20 cellular contexts compared by ENCODE assay signal in the genomic region with DNA sequence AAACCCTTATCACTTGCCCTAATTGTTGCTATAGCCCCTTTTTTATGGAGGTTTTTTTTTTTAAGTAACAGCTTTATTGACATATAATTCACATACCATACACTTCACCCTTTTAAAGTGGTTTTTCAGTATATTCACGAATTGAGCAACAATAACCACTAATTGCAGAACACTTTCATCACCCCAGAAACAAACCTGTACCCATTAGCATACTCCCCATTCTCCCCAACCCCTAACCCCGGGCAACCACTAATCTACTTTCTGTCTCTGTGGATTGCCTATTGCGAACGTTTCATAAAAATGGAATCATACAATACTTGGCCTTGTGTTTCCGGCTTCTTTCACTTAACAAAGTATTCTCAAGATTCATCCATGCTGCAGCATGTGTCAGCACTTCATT.
"Had no signal": no experiment of that assay in that cellular context is flagged by ENCODE, and none has a peak within 500 bp of the region (broad histone marks: within the 10 kb centered on the region; RNA-seq: fewer than 3 reads in every experiment).

No MANE protein-coding gene starts in this region.

- H3K27ac ChIP-seq: adrenal gland, cardiac muscle cell, foreskin keratinocyte, lower lobe of right lung, sigmoid colon, thoracic aorta, WERI-Rb-1 had no signal

- ATAC-seq: activated naive CD4-positive, alpha-beta T cell treated with anti-CD3 and anti-CD28 coated beads, Interleukin-2, amount 50 U/mL, for 72 hours; foreskin keratinocyte; left colon; natural killer cell treated with Interleukin-12 subunit alpha and Interleukin-12 subunit beta and Interleukin-15 and Interleukin-18, amount 100 ng/mL, for 72 hours; stimulated activated effector memory CD8-positive, alpha-beta T cell treated with anti-CD3 and anti-CD28 coated beads, Interleukin-12 subunit alpha, Interleukin-12 subunit beta, amount 100 ng/mL, for 72 hours had no signal

- DNase-seq: activated CD4-positive, alpha-beta T cell treated with anti-CD3 and anti-CD28 coated beads for 1 hour; activated CD4-positive, alpha-beta T cell treated with anti-CD3 and anti-CD28 coated beads, Interleukin-2, amount 50 U/mL, for 4 hours; activated gamma-delta T cell treated with Interleukin-2 at 50 U/mL for 16 hours; adrenal gland; dermis blood vessel endothelial cell; effector memory CD4-positive, alpha-beta T cell; foreskin keratinocyte; hippocampal formation; left colon; lower lobe of right lung; nucleus accumbens; stimulated activated CD4-positive, alpha-beta T cell treated with anti-CD3 and anti-CD28 coated beads, Interleukin-4, amount 100 ng/mL, for 24 hours; WERI-Rb-1 had no signal

- H3K27me3 ChIP-seq: adrenal gland, cardiac muscle cell, foreskin keratinocyte, sigmoid colon had no signal

- FAIRE-seq: islet of Langerhans had no signal

- H3K4me3 ChIP-seq: adrenal gland, cardiac muscle cell, lower lobe of right lung, sigmoid colon, thoracic aorta had no signal
